ENCODE assay signal across 34 cellular contexts in genomic region chr17:77526259-77526711, GRCh38.
A peak's percentile ranks its signal among the peaks of the same experiment; 100 is the strongest.
DNase-seq lines count a peak whose midpoint lies in the region; ATAC-seq, FAIRE-seq and TF ChIP-seq lines count a peak whose summit lies in the region.
"Had no signal": no experiment of that assay in that cellular context is flagged by ENCODE, and none has a peak within 500 bp of the region (broad histone marks: within the 10 kb centered on the region; RNA-seq: fewer than 3 reads in every experiment).

No MANE protein-coding gene starts in this region.

- no peak overlapping the region for H3K27ac Mint-ChIP-seq in activated T-cell treated with anti-CD3 and anti-CD28 coated beads, Interleukin-2, amount 50 U/mL, for 24 hours
- H3K27ac Mint-ChIP-seq: activated CD4-positive, alpha-beta memory T cell treated with anti-CD3 and anti-CD28 coated beads for 36 hours; activated naive CD8-positive, alpha-beta T cell treated with anti-CD3 and anti-CD28 coated beads, Interleukin-2, amount 50 U/mL, for 24 hours; CD4-positive, CD25-positive, alpha-beta regulatory T cell; mesothelial cell of epicardium; type B pancreatic cell had no signal

- H3K27ac ChIP-seq in angular gyrus (ENCODE audit: low read depth, low read length), result peak overlapping the region; percentile 95
- H3K27ac ChIP-seq in kidney (ENCODE audit: low read depth in 2 of 2, low read length in 2 of 2), result no peak overlapping the region
- no peak overlapping the region for H3K27ac ChIP-seq in spleen
- no peak overlapping the region for H3K27ac ChIP-seq in small intestine (ENCODE audit: low read depth in 1 of 2, low read length in 1 of 2)
- H3K27ac ChIP-seq: A549, esophagus squamous epithelium, heart right ventricle had no signal

- no peak for TF ChIP-seq POLR2A in spleen (IDR thresholded peaks at IDR 0.05)

- no peaks in the 10 kb centered on the region for H3K9me3 ChIP-seq in kidney (ENCODE audit: control insufficient read depth in 1 of 2, low read length in 2 of 2)
- H3K9me3 ChIP-seq in spleen, result no peaks in the 10 kb centered on the region
- no peaks in the 10 kb centered on the region for H3K9me3 ChIP-seq in small intestine (ENCODE audit: control insufficient read depth, low read depth)
- H3K9me3 ChIP-seq: A549, esophagus squamous epithelium, heart right ventricle, MG63, SK-N-SH had no signal

- H3K4me3 Mint-ChIP-seq in activated T-cell treated with anti-CD3 and anti-CD28 coated beads, Interleukin-2, amount 50 U/mL, for 24 hours, result no peak overlapping the region
- no peak overlapping the region for H3K4me3 Mint-ChIP-seq in activated T-cell treated with anti-CD3 and anti-CD28 coated beads, Interleukin-2, amount 50 U/mL, for 4 hours
- H3K4me3 Mint-ChIP-seq: activated CD4-positive, alpha-beta memory T cell treated with anti-CD3 and anti-CD28 coated beads for 36 hours; activated naive CD8-positive, alpha-beta T cell treated with anti-CD3 and anti-CD28 coated beads, Interleukin-2, amount 50 U/mL, for 24 hours; CD4-positive, CD25-positive, alpha-beta regulatory T cell; central memory CD8-positive, alpha-beta T cell; mesothelial cell of epicardium; stimulated activated effector memory CD8-positive, alpha-beta T cell treated with anti-CD3 and anti-CD28 coated beads, Interleukin-12 subunit alpha, Interleukin-12 subunit beta, amount 100 ng/mL, for 72 hours; type B pancreatic cell had no signal

- DNase-seq in activated T-cell treated with anti-CD3 and anti-CD28 coated beads, Interleukin-2, amount 50 U/mL, for 24 hours, result peak; percentile 27
- DNase-seq in activated T-cell treated with anti-CD3 and anti-CD28 coated beads, Interleukin-2, amount 50 U/mL, for 4 hours, result no peak
- DNase-seq in kidney, result peak; percentile 57
- DNase-seq in spleen, result peak; percentile 34
- no peak for DNase-seq in NCI-H774 (lab: John Stamatoyannopoulos, UW)
- DNase-seq in NCI-H510A (lab: John Stamatoyannopoulos, UW), result no peak
- no peak for DNase-seq in small intestine
- DNase-seq: activated CD4-positive, alpha-beta T cell treated with anti-CD3 and anti-CD28 coated beads for 1 hour; activated CD8-positive, alpha-beta memory T cell treated with anti-CD3 and anti-CD28 coated beads, Interleukin-2, amount 50 U/mL, for 4 hours; activated naive CD8-positive, alpha-beta T cell treated with anti-CD3 and anti-CD28 coated beads, Interleukin-2, amount 50 U/mL, for 24 hours; AML-193; Calu3; CD4-positive, CD25-positive, alpha-beta regulatory T cell; dermis blood vessel endothelial cell; DMS79; esophagus squamous epithelium; foreskin melanocyte; heart right ventricle; KG1; MG63; NCI-H1105 treated with DMSO at 0.1 percent for 48 hours; NCI-H510A treated with DMSO at 0.1 percent for 48 hours; NK-92 treated with Interleukin-12 subunit alpha and Interleukin-12 subunit beta, amount 100 ng/mL, for 24 hours; PC-3; SK-N-SH had no signal

- no peak overlapping the region for H3K9ac ChIP-seq in kidney (ENCODE audit: low read length in 2 of 2)
- H3K9ac ChIP-seq: SK-N-SH had no signal

- no peaks in the 10 kb centered on the region for H3K9me3 Mint-ChIP-seq in activated T-cell treated with anti-CD3 and anti-CD28 coated beads, Interleukin-2, amount 50 U/mL, for 24 hours
- H3K9me3 Mint-ChIP-seq in activated T-cell treated with anti-CD3 and anti-CD28 coated beads, Interleukin-2, amount 50 U/mL, for 4 hours, result no peaks in the 10 kb centered on the region
- H3K9me3 Mint-ChIP-seq: activated CD4-positive, alpha-beta memory T cell treated with anti-CD3 and anti-CD28 coated beads for 36 hours; activated naive CD8-positive, alpha-beta T cell treated with anti-CD3 and anti-CD28 coated beads, Interleukin-2, amount 50 U/mL, for 24 hours; central memory CD8-positive, alpha-beta T cell; mesothelial cell of epicardium; stimulated activated effector memory CD8-positive, alpha-beta T cell treated with anti-CD3 and anti-CD28 coated beads, Interleukin-12 subunit alpha, Interleukin-12 subunit beta, amount 100 ng/mL, for 72 hours; type B pancreatic cell had no signal

- H3K4me3 ChIP-seq in kidney (ENCODE audit: low read length in 2 of 2), result no peak overlapping the region
- no peak overlapping the region for H3K4me3 ChIP-seq in spleen
- H3K4me3 ChIP-seq in small intestine (ENCODE audit: low read depth in 1 of 2, low read length in 2 of 2), result no peak overlapping the region
- H3K4me3 ChIP-seq: A549, heart right ventricle, MG63 had no signal

- intact Hi-C loops in kidney (cut with DNase I), result no loop called here
- intact Hi-C loops in spleen (cut with DNase I; ENCODE audit: low total_unique reads), result no loop called here

- H3K4me1 ChIP-seq in kidney (ENCODE audit: control insufficient read depth in 1 of 2, insufficient read depth in 1 of 2, low read depth in 1 of 2, low read length in 2 of 2), result no peaks in the 10 kb centered on the region
- H3K4me1 ChIP-seq in spleen, result peaks cover 6 to 16% (median 11%) of the 10 kb centered on the region in 6 donors
- H3K4me1 ChIP-seq in small intestine (ENCODE audit: control insufficient read depth in 2 of 2, insufficient read depth in 1 of 2, low read depth in 1 of 2, low read length in 1 of 2), result no peaks in the 10 kb centered on the region

- H3K36me3 Mint-ChIP-seq in activated T-cell treated with anti-CD3 and anti-CD28 coated beads, Interleukin-2, amount 50 U/mL, for 24 hours (ENCODE audit: low read depth), result no peaks in the 10 kb centered on the region
- no peaks in the 10 kb centered on the region for H3K36me3 Mint-ChIP-seq in activated T-cell treated with anti-CD3 and anti-CD28 coated beads, Interleukin-2, amount 50 U/mL, for 4 hours (ENCODE audit: insufficient read depth)
- H3K36me3 Mint-ChIP-seq: activated CD4-positive, alpha-beta memory T cell treated with anti-CD3 and anti-CD28 coated beads for 36 hours; CD4-positive, CD25-positive, alpha-beta regulatory T cell; mesothelial cell of epicardium; stimulated activated effector memory CD8-positive, alpha-beta T cell treated with anti-CD3 and anti-CD28 coated beads, Interleukin-12 subunit alpha, Interleukin-12 subunit beta, amount 100 ng/mL, for 72 hours; type B pancreatic cell had no signal

- 74 to 97% (median 94%) methylated on average over 6 to 20 of the region's 20 CpGs for WGBS in spleen, 5 donors
- 90 to 93% (median 93%) methylated on average over 13 to 20 of the region's 20 CpGs for WGBS in small intestine, 3 donors

- no peak for ATAC-seq in activated T-cell treated with anti-CD3 and anti-CD28 coated beads, Interleukin-2, amount 50 U/mL, for 4 hours
- ATAC-seq: A549; activated naive CD8-positive, alpha-beta T cell treated with anti-CD3 and anti-CD28 coated beads, Interleukin-2, amount 50 U/mL, for 24 hours; heart right ventricle; PC-3; stimulated activated effector memory CD8-positive, alpha-beta T cell treated with anti-CD3 and anti-CD28 coated beads, Interleukin-12 subunit alpha, Interleukin-12 subunit beta, amount 100 ng/mL, for 72 hours had no signal

- peaks cover 4 to 48% (median 26%) of the 10 kb centered on the region in 7 donors for H3K27me3 ChIP-seq in spleen (replicated peaks in 1 of 7)
- peaks cover 10 to 20% of the 10 kb centered on the region in 2 donors for H3K27me3 ChIP-seq in small intestine (ENCODE audit: control insufficient read depth in 2 of 2, insufficient read depth in 2 of 2, low read length in 2 of 2)

- no peaks in the 10 kb centered on the region for H3K36me3 ChIP-seq in kidney (ENCODE audit: control insufficient read depth in 1 of 2, insufficient read depth in 2 of 2, low read length in 2 of 2)
- H3K36me3 ChIP-seq in spleen, result no peaks in the 10 kb centered on the region
- H3K36me3 ChIP-seq in small intestine (ENCODE audit: control insufficient read depth in 2 of 2, insufficient read depth in 2 of 2, low read length in 2 of 2), result no peaks in the 10 kb centered on the region
- H3K36me3 ChIP-seq: esophagus squamous epithelium, heart right ventricle, MG63 had no signal

- H3K27me3 Mint-ChIP-seq in activated T-cell treated with anti-CD3 and anti-CD28 coated beads, Interleukin-2, amount 50 U/mL, for 24 hours, result peaks cover 26% of the 10 kb centered on the region
- H3K27me3 Mint-ChIP-seq in activated T-cell treated with anti-CD3 and anti-CD28 coated beads, Interleukin-2, amount 50 U/mL, for 4 hours (ENCODE audit: low read depth), result peaks cover 31% of the 10 kb centered on the region

- FAIRE-seq in kidney (lab: Jason Lieb, UNC) (no peak), small intestine (lab: Jason Lieb, UNC) (no peak)
- FAIRE-seq: A549, endometrium, G401.6 had no signal

- peaks cover 5% of the 10 kb centered on the region for H3K4me1 Mint-ChIP-seq in activated T-cell treated with anti-CD3 and anti-CD28 coated beads, Interleukin-2, amount 50 U/mL, for 24 hours (ENCODE audit: low read depth)
- H3K4me1 Mint-ChIP-seq in activated T-cell treated with anti-CD3 and anti-CD28 coated beads, Interleukin-2, amount 50 U/mL, for 4 hours (ENCODE audit: low read depth), result peaks cover 1% of the 10 kb centered on the region
- H3K4me1 Mint-ChIP-seq: central memory CD8-positive, alpha-beta T cell; stimulated activated effector memory CD8-positive, alpha-beta T cell treated with anti-CD3 and anti-CD28 coated beads, Interleukin-12 subunit alpha, Interleukin-12 subunit beta, amount 100 ng/mL, for 72 hours had no signal

- TF ChIP-seq CTCF in kidney (IDR thresholded peaks at IDR 0.05; ENCODE audit: borderline replicate concordance, extremely low read depth, insufficient read depth) (no peak), spleen (IDR thresholded peaks at IDR 0.05 in 8 of 11, conservative IDR thresholded peaks at IDR 0.05 in 3 of 11) (no peak)

Comparison
In these comparisons a context has a peak if more than half of its experiments do, and no peak if none do; other contexts are left out.
1. DNase-seq: peak in activated T-cell treated with anti-CD3 and anti-CD28 coated beads, Interleukin-2, amount 50 U/mL, for 24 hours (single experiment), kidney (single experiment) and spleen (single experiment); none in activated T-cell treated with anti-CD3 and anti-CD28 coated beads, Interleukin-2, amount 50 U/mL, for 4 hours (single experiment), NCI-H774 (single experiment), NCI-H510A (single experiment) and small intestine (single experiment).